ENCODE assay signal across 30 cellular contexts in the genomic region with DNA sequence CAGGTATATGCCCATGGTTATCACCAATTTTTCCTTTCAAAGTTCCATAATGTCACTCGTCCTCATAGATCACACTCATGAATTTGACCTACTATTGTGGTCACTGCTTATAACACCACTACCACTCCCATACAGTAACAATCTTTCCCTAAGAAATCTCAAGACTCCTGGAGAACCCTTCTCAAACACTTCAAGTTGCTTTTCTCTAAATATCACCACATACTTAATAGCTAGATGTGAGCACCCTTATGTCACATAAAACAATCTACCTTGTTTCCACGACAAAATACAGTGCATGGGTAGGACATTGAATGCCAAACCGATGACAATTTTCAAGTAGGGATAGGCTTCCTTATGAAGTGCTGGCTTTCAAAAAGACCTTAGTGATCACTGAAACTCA.
"Had no signal": no experiment of that assay in that cellular context is flagged by ENCODE, and none has a peak within 500 bp of the region (broad histone marks: within the 10 kb centered on the region; RNA-seq: fewer than 3 reads in every experiment).

No MANE protein-coding gene starts in this region.

- H3K4me3 ChIP-seq: neural progenitor cell, ovary, psoas muscle, right lobe of liver, sigmoid colon, suprapubic skin, testis, tibial artery, transverse colon, uterus had no signal

- H3K36me3 ChIP-seq: neural progenitor cell, ovary, right lobe of liver, sigmoid colon, suprapubic skin, tibial artery, transverse colon, uterus had no signal

- H3K27me3 Mint-ChIP-seq: progenitor cell of endocrine pancreas; stimulated activated naive CD8-positive, alpha-beta T cell treated with anti-CD3 and anti-CD28 coated beads, Interleukin-15, amount 100 ng/mL, for 72 hours; type B pancreatic cell had no signal

- H3K36me3 Mint-ChIP-seq: naive thymus-derived CD4-positive, alpha-beta T cell; natural killer cell; neural progenitor cell; stimulated activated memory B cell treated with anti-CD40 and anti-IgM and Interleukin-4, amounts not matched to agents 10 μg/mL and 1 μg/mL and 100 μg/mL, for 72 hours; type B pancreatic cell had no signal

- H3K27me3 ChIP-seq: neural progenitor cell, ovary, right lobe of liver, sigmoid colon, suprapubic skin, testis, tibial artery, transverse colon, uterus had no signal

- H3K9me3 ChIP-seq: ovary, psoas muscle, right lobe of liver, sigmoid colon, testis, tibial artery, transverse colon, uterus had no signal

- DNase-seq: naive thymus-derived CD4-positive, alpha-beta T cell; natural killer cell; occipital lobe; ovary; posterior cingulate gyrus; psoas muscle; right cardiac atrium; right lobe of liver; sigmoid colon; small intestine; stimulated activated CD4-positive, alpha-beta T cell treated with anti-CD3 and anti-CD28 coated beads, Interleukin-15, amount 100 ng/mL, for 24 hours; stimulated activated CD4-positive, alpha-beta T cell treated with anti-CD3 and anti-CD28 coated beads, Interleukin-2, amount 100 ng/mL, for 24 hours; stimulated activated CD4-positive, alpha-beta T cell treated with anti-CD3 and anti-CD28 coated beads, Interleukin-2, amount 100 ng/mL, for 48 hours; stimulated activated CD4-positive, alpha-beta T cell treated with anti-CD3 and anti-CD28 coated beads, Interleukin-4, amount 100 ng/mL, for 24 hours; stimulated activated CD8-positive, alpha-beta memory T cell treated with anti-CD3 and anti-CD28 coated beads, Interleukin-4, amount 100 ng/mL, for 48 hours; stimulated activated naive CD4-positive, alpha-beta T cell; stimulated activated naive CD8-positive, alpha-beta T cell treated with anti-CD3 and anti-CD28 coated beads, Interleukin-15, amount 100 ng/mL, for 72 hours; stimulated activated naive CD8-positive, alpha-beta T cell treated with anti-CD3 and anti-CD28 coated beads, Interleukin-15, Interleukin-2, amounts not matched to agents 100 U/mL and 50 U/mL, for 24 hours; substantia nigra; testis; tibial artery; transverse colon; uterus had no signal

- H3K4me1 Mint-ChIP-seq: natural killer cell; nephron; stimulated activated memory B cell treated with anti-CD40 and anti-IgM and Interleukin-4, amounts not matched to agents 10 μg/mL and 1 μg/mL and 100 μg/mL, for 72 hours; stimulated activated naive CD8-positive, alpha-beta T cell treated with anti-CD3 and anti-CD28 coated beads, Interleukin-15, amount 100 ng/mL, for 72 hours had no signal

- H3K9me3 Mint-ChIP-seq: nephron; stimulated activated memory B cell treated with anti-CD40 and anti-IgM and Interleukin-4, amounts not matched to agents 10 μg/mL and 1 μg/mL and 100 μg/mL, for 72 hours; stimulated activated naive CD8-positive, alpha-beta T cell treated with anti-CD3 and anti-CD28 coated beads, Interleukin-15, amount 100 ng/mL, for 72 hours; type B pancreatic cell had no signal

- ATAC-seq: naive thymus-derived CD4-positive, alpha-beta T cell; natural killer cell; psoas muscle; right cardiac atrium; right lobe of liver; stimulated activated memory B cell treated with anti-CD40 and anti-IgM and Interleukin-4, amounts not matched to agents 10 μg/mL and 1 μg/mL and 100 μg/mL, for 72 hours; stimulated activated naive CD8-positive, alpha-beta T cell treated with anti-CD3 and anti-CD28 coated beads, Interleukin-15, amount 100 ng/mL, for 72 hours; stimulated activated naive CD8-positive, alpha-beta T cell treated with anti-CD3 and anti-CD28 coated beads, Interleukin-15, Interleukin-2, amounts not matched to agents 100 U/mL and 50 U/mL, for 24 hours had no signal

- H3K4me1 ChIP-seq: parathyroid adenoma, psoas muscle, right lobe of liver, sigmoid colon, suprapubic skin, testis, tibial artery, transverse colon, uterus had no signal

- H3K27ac Mint-ChIP-seq: naive thymus-derived CD4-positive, alpha-beta T cell; natural killer cell; nephron; neural progenitor cell; progenitor cell of endocrine pancreas; stimulated activated memory B cell treated with anti-CD40 and anti-IgM and Interleukin-4, amounts not matched to agents 10 μg/mL and 1 μg/mL and 100 μg/mL, for 72 hours; stimulated activated naive CD8-positive, alpha-beta T cell treated with anti-CD3 and anti-CD28 coated beads, Interleukin-15, amount 100 ng/mL, for 72 hours; type B pancreatic cell had no signal

- H3K4me3 Mint-ChIP-seq: naive thymus-derived CD4-positive, alpha-beta T cell; natural killer cell; nephron; neural progenitor cell; stimulated activated memory B cell treated with anti-CD40 and anti-IgM and Interleukin-4, amounts not matched to agents 10 μg/mL and 1 μg/mL and 100 μg/mL, for 72 hours; stimulated activated naive CD8-positive, alpha-beta T cell treated with anti-CD3 and anti-CD28 coated beads, Interleukin-15, amount 100 ng/mL, for 72 hours; type B pancreatic cell had no signal

- H3K27ac ChIP-seq: neural progenitor cell, ovary, parathyroid adenoma, psoas muscle, right lobe of liver, sigmoid colon, suprapubic skin, testis, tibial artery, transverse colon, uterus had no signal
